ENCODE assay signal across 23 cellular contexts in the genomic region with DNA sequence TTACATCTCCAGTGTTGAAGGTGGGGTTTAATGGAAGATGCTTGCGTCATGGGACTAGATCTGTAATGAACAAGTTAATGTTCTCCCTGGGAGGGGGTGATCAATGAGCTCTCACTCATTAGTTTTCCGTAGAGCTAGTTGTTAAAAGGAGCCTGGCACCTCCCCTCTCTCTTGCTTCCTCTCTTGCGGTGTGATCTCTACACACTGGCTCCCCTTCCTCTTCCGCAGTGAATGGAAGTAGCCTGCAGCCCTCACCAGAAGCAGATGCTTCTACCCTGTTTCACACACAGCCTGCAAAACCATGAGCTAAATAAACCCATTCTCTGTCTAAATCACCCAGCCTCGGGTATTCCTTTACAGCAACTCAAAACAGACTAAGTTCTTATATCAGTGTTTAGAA.
"Had no signal": no experiment of that assay in that cellular context is flagged by ENCODE, and none has a peak within 500 bp of the region (broad histone marks: within the 10 kb centered on the region; RNA-seq: fewer than 3 reads in every experiment).

No MANE protein-coding gene starts in this region.

- H3K4me1 ChIP-seq: Peyer's patch, SJCRH30 had no signal

- DNase-seq: KBM-7, MV-4-11, NCI-H1048, NCI-H1105, NCI-H1417, NCI-H146, NCI-H1694 treated with DMSO at 0.1 percent for 48 hours, NCI-H1930, NCI-H2081, NCI-H2107, NCI-H2227 treated with DMSO at 0.1 percent for 48 hours, NCI-H446, NCI-H510A, NCI-H524 treated with DMSO at 0.1 percent for 48 hours, NCI-H69, NCI-H774, OCI-M1, PC-9, Peyer's patch, SHP77 treated with DMSO at 0.1 percent for 48 hours, SJCRH30 had no signal

- H3K9me3 ChIP-seq: Peyer's patch, SJCRH30 had no signal

- H3K36me3 ChIP-seq: Peyer's patch, SJCRH30 had no signal

- H3K27me3 ChIP-seq: Peyer's patch, SJCRH30 had no signal

- H2AFZ ChIP-seq: PC-9 had no signal

- H3K4me3 ChIP-seq: PC-9, Peyer's patch, SJCRH30 had no signal

- ATAC-seq: Right ventricle myocardium inferior, SK-N-SH treated with all-trans-retinoic acid at 6 μM for 48 hours had no signal

- H3K27ac ChIP-seq: PC-9, Peyer's patch, SJCRH30 had no signal

- H3K4me2 ChIP-seq: PC-9 had no signal
